In the genomic region with DNA sequence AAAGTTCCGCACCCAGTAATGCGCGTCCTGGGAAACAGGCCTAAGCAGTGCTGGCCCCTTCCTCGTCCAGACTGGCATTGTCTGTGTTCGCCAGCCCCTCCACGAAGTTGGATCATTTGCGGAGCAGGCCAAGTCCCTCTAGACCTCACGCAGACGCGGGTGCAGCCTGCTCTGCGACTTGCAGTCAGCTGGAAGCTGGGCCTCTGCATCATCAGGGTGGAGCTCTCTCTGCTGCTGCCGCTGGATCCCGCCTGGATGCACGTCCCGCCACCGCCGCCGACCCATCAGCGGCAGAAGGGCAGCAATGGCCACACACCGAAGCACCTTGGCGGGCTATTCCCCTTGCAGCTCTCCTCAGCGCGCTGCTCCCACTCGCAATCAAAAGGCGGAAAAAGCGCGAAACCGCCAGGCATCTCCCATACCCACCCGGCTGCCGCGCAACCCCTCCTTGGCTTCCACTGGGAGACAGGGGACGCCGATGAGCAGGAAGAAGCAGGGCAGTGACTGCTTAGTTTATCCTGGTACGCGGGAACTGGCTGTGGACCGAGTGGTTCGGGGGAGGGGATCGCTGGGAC, we compare ENCODE assay signal across 1 cellular context.
TF ChIP-seq lines count a peak whose summit lies in the region.

No MANE protein-coding gene starts in this region.

TF ChIP-seq in H1, 55 proteins besides CTCF, POLR2A, EP300 and RAD21:
- TF ChIP-seq PHF8 (conservative IDR thresholded peaks at IDR 0.05; ENCODE audit: low read depth, low read length) = peak; percentile 39; the same call in 1 of the 2 replicates
- no peak for TF ChIP-seq KDM5A (IDR thresholded peaks at IDR 0.05; ENCODE audit: low read length)
- no peak for TF ChIP-seq TEAD4 (IDR thresholded peaks at IDR 0.05; ENCODE audit: low read depth, low read length)
- TF ChIP-seq EZH2 (IDR thresholded peaks at IDR 0.05; ENCODE audit: low read depth, low read length, severe bottlenecking) = no peak
- TF ChIP-seq, protein P1, sequence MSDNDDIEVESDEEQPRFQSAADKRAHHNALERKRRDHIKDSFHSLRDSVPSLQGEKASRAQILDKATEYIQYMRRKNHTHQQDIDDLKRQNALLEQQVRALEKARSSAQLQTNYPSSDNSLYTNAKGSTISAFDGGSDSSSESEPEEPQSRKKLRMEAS (IDR thresholded peaks at IDR 0.05) = peak; percentile 63
- TF ChIP-seq CTBP2 (IDR thresholded peaks at IDR 0.05; ENCODE audit: borderline replicate concordance, insufficient read depth, insufficient read length, low read length) = no peak
- TF ChIP-seq POU5F1 (IDR thresholded peaks at IDR 0.05; ENCODE audit: low read depth, low read length) = no peak
- no peak for TF ChIP-seq SIRT6 (IDR thresholded peaks at IDR 0.05; ENCODE audit: low read length)
- no peak for TF ChIP-seq GTF2F1 (IDR thresholded peaks at IDR 0.05; ENCODE audit: borderline replicate concordance, low read depth, low read length)
- TF ChIP-seq BACH1 (IDR thresholded peaks at IDR 0.05; ENCODE audit: low read length) = no peak
- TF ChIP-seq TCF12 (IDR thresholded peaks at IDR 0.05; ENCODE audit: low read depth, low read length) = no peak
- TF ChIP-seq GABPA (IDR thresholded peaks at IDR 0.05; ENCODE audit: borderline replicate concordance, insufficient read depth, low read length) = no peak
- TF ChIP-seq HDAC2 (IDR thresholded peaks at IDR 0.05; ENCODE audit: borderline replicate concordance in 1 of 2, low read depth in 2 of 2, low read length in 2 of 2) = no peak
- TF ChIP-seq SAP30 (IDR thresholded peaks at IDR 0.05; ENCODE audit: insufficient read depth, insufficient replicate concordance, low read length) = no peak
- TF ChIP-seq SIN3A (conservative IDR thresholded peaks at IDR 0.05 in 1 of 2, IDR thresholded peaks at IDR 0.05 in 1 of 2; ENCODE audit: low read depth in 1 of 2, low read length in 2 of 2) = 0 out of 4 replicates have a peak, but pooled peaks of 1 of the 2 experiments have one; percentile 9
- peak; percentile 34; the same call in 1 of the 2 replicates for TF ChIP-seq POLR2AphosphoS5 (IDR thresholded peaks at IDR 0.05; ENCODE audit: low read depth, low read length)
- TF ChIP-seq, protein P2, sequence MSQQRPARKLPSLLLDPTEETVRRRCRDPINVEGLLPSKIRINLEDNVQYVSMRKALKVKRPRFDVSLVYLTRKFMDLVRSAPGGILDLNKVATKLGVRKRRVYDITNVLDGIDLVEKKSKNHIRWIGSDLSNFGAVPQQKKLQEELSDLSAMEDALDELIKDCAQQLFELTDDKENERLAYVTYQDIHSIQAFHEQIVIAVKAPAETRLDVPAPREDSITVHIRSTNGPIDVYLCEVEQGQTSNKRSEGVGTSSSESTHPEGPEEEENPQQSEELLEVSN (IDR thresholded peaks at IDR 0.05) = peak; percentile 59; the same call in 1 of the 2 replicates
- TF ChIP-seq JUN (IDR thresholded peaks at IDR 0.05; ENCODE audit: low read depth, low read length) = no peak
- peak; percentile 81 for TF ChIP-seq KDM4A (IDR thresholded peaks at IDR 0.05; ENCODE audit: low read depth, low read length, severe bottlenecking)
- TF ChIP-seq YY1 (IDR thresholded peaks at IDR 0.05; ENCODE audit: low read depth, low read length) = peak; percentile 69; the same call in 1 of the 2 replicates
- TF ChIP-seq NRF1 (IDR thresholded peaks at IDR 0.05; ENCODE audit: low read depth, low read length) = no peak
- no peak for TF ChIP-seq KDM1A (IDR thresholded peaks at IDR 0.05; ENCODE audit: borderline replicate concordance, low read length)
- TF ChIP-seq TAF7 (optimal IDR thresholded peaks at IDR 0.05; ENCODE audit: borderline replicate concordance, low read depth, low read length) = no peak
- TF ChIP-seq SP2 (IDR thresholded peaks at IDR 0.05; ENCODE audit: low read length) = no peak
